Comparison of ENCODE assay signal across 7 cellular contexts in genomic region chr18:48928787-48929186, GRCh38. TPM values are rescaled to one million over a fixed set of nuclear protein-coding genes. Genes with fewer than 3 reads are reported as not detected.
DNase-seq lines count a peak whose midpoint lies in the region; ATAC-seq and TF ChIP-seq lines count a peak whose summit lies in the region.

No MANE protein-coding gene starts in this region.

- no peak for TF ChIP-seq CTCF in esophagus muscularis mucosa (IDR thresholded peaks at IDR 0.05)

- WGBS in esophagus muscularis mucosa = 15% methylated on average over 8 of the region's 9 CpGs
- 1 to 3% methylated on average over 9 of the region's 9 CpGs for WGBS in aorta, 2 donors

- TF ChIP-seq EP300 in esophagus muscularis mucosa (IDR thresholded peaks at IDR 0.05) = no peak

- H3K4me3 ChIP-seq in esophagus muscularis mucosa (peak overlapping the region; percentile 10 to 30 (median 18)), aorta (ENCODE audit: low read length in 2 of 2) (no peak overlapping the region)

- H3K36me3 ChIP-seq in esophagus muscularis mucosa = no peaks in the 10 kb centered on the region
- no peaks in the 10 kb centered on the region for H3K36me3 ChIP-seq in aorta (ENCODE audit: control insufficient read depth in 1 of 2, insufficient read depth in 2 of 2, low read length in 1 of 2)

- peak; percentile 96 for DNase-seq in NCI-H748 (lab: John Stamatoyannopoulos, UW; ENCODE audit: unreplicated experiment)
- DNase-seq in activated CD8-positive, alpha-beta memory T cell treated with anti-CD3 and anti-CD28 coated beads, Interleukin-2, amount 50 U/mL, for 48 hours = peak; percentile 83
- no peak for DNase-seq in esophagus muscularis mucosa (ENCODE audit: extremely low spot score)
- DNase-seq in nucleus accumbens (lab: John Stamatoyannopoulos, UW) = peak in 48 of 56 donors; percentile 8 to 80 (median 57)
- peak; percentile 87 for DNase-seq in aorta

- H3K27me3 ChIP-seq in esophagus muscularis mucosa (no peaks in the 10 kb centered on the region), aorta (ENCODE audit: control insufficient read depth in 1 of 2, insufficient read depth in 2 of 2, low read length in 1 of 2) (no peaks in the 10 kb centered on the region)

- intact Hi-C loops in esophagus muscularis mucosa (cut with DNase I) (no loop called here), aorta (cut with DNase I) (loop anchor here in 1 of 2 donors (2.0 kb wide), 1 partner anchor 56 kb away; no protein-coding TSS in a partner anchor)

- no peak for TF ChIP-seq POLR2A in esophagus muscularis mucosa (IDR thresholded peaks at IDR 0.05; ENCODE audit: low read depth)

- H3K27ac ChIP-seq in esophagus muscularis mucosa (replicated peaks in 1 of 4) = peak overlapping the region; percentile 83 to 97 (median 88)
- peak overlapping the region; percentile 17 to 49 for H3K27ac ChIP-seq in aorta (ENCODE audit: low read depth in 1 of 2, low read length in 2 of 2)

- ATAC-seq in GM18909 (IDR thresholded peaks at IDR 0.05; ENCODE audit: poor library complexity, unreplicated experiment) (peak; percentile 80), HG03064 (IDR thresholded peaks at IDR 0.05; ENCODE audit: low read depth, unreplicated experiment) (peak; percentile 74), aorta (ENCODE audit: low FRiP score) (peak; percentile 63)

- H3K4me1 ChIP-seq in esophagus muscularis mucosa (peaks cover 97 to 100% (median 99%) of the 10 kb centered on the region in 4 donors), aorta (ENCODE audit: control insufficient read depth in 1 of 2, insufficient read depth in 2 of 2, low read length in 2 of 2) (peaks cover 3% of the 10 kb centered on the region in 2 donors)

- no peaks in the 10 kb centered on the region for H3K9me3 ChIP-seq in esophagus muscularis mucosa
- H3K9me3 ChIP-seq in aorta (ENCODE audit: control insufficient read depth, low read length) = no peaks in the 10 kb centered on the region

RNA-seq across cellular contexts. Expression of gene SMAD7, which starts 22.0 kb away (rescaled TPM):
- total RNA-seq in esophagus muscularis mucosa (10 to 100 TPM; 22.5 to 54.9 (median 40.0) TPM), aorta (10 to 100 TPM; 55.4 to 98.8 TPM)
- 10 to 100 TPM; 27.3 to 32.9 TPM for polyA plus RNA-seq in aorta

Comparison
In these comparisons a context has a peak if more than half of its experiments do, and no peak if none do; other contexts are left out.
1. H3K4me3 ChIP-seq: peak in esophagus muscularis mucosa (4 of 4); none in aorta (0 of 2).
2. Peak in every context shown above with its lines, with median percentiles within 50 percentile points of each other: ATAC-seq.